8 cellular contexts compared by ENCODE assay signal in genomic region chr11:9137293-9138132, GRCh38. TPM values are rescaled to one million over a fixed set of nuclear protein-coding genes. Genes with fewer than 3 reads are reported as not detected.
DNase-seq lines count a peak whose midpoint lies in the region; ATAC-seq and TF ChIP-seq lines count a peak whose summit lies in the region.

No MANE protein-coding gene starts in this region.

- TF ChIP-seq CTCF in AG04449 (IDR thresholded peaks at IDR 0.05; ENCODE audit: insufficient read depth, low read length, missing control alignments) (peak; percentile 93), liver (IDR thresholded peaks at IDR 0.05; ENCODE audit: low read depth, low read length, missing input control) (peak; percentile 79)

- H3K4me3 ChIP-seq in AG04449 (ENCODE audit: low read depth, low read length): no peak overlapping the region
- H3K4me3 ChIP-seq in liver (ENCODE audit: low read depth in 1 of 3, low read length in 3 of 3): no peak overlapping the region

- no peak overlapping the region for H3K9ac ChIP-seq in liver (ENCODE audit: low read depth in 1 of 2, low read length in 2 of 2)

- ATAC-seq in GM18868 (IDR thresholded peaks at IDR 0.05; ENCODE audit: unreplicated experiment) (peak; percentile 89), HG03175 (IDR thresholded peaks at IDR 0.05; ENCODE audit: unreplicated experiment) (peak; percentile 94)

- no peaks in the 10 kb centered on the region for H3K27me3 ChIP-seq in liver (ENCODE audit: control insufficient read depth in 4 of 4, insufficient read depth in 4 of 4, low read length in 3 of 4)

- CTCF ChIA-PET in AG04449 (lab: Yijun Ruan, JAX): interaction anchor here (0.7 to 9.0 kb wide), 45 partner anchors 9 to 943 kb away, joined by 3 to 162 read pairs (median 5); partner anchors contain the start of gene TMEM9B

- POLR2A ChIA-PET in AG04449 (lab: Yijun Ruan, JAX): no interaction called here

- TF ChIP-seq RAD21 in liver (IDR thresholded peaks at IDR 0.05): peak; percentile 83 to 92

- WGBS in liver: 63% methylated on average over 10 of the region's 10 CpGs

- H3K27ac ChIP-seq in cingulate gyrus (ENCODE audit: low read depth, low read length): peak overlapping the region; percentile 25
- H3K27ac ChIP-seq in liver (ENCODE audit: low read depth in 1 of 2, low read length in 2 of 2): no peak overlapping the region

- no peak for DNase-seq in AG04449 (ENCODE audit: low read depth, low spot score)
- DNase-seq in NCI-H460 (ENCODE audit: extremely low read depth, low read depth): peak; percentile 48
- DNase-seq in activated CD4-positive, alpha-beta T cell treated with anti-CD3 and anti-CD28 coated beads for 48 hours: peak; percentile 83
- DNase-seq in stimulated activated CD4-positive, alpha-beta T cell treated with anti-CD3 and anti-CD28 coated beads, TNF-alpha, amount 100 ng/mL, for 48 hours (ENCODE audit: low read depth in 3 of 3): peak; percentile 46 to 61 (median 56)

- peaks cover 2 to 20% (median 10%) of the 10 kb centered on the region in 4 donors for H3K36me3 ChIP-seq in liver (ENCODE audit: control insufficient read depth in 4 of 4, insufficient read depth in 3 of 4, low read depth in 1 of 4, low read length in 3 of 4)

- H3K9me3 ChIP-seq in liver (ENCODE audit: control insufficient read depth in 4 of 4, low read length in 3 of 4): no peaks in the 10 kb centered on the region

- peaks cover 0 to 23% (median 13%) of the 10 kb centered on the region in 4 donors for H3K4me1 ChIP-seq in liver (ENCODE audit: control insufficient read depth in 4 of 4, insufficient read depth in 4 of 4, low read length in 3 of 4)

TF ChIP-seq in liver, 16 proteins besides CTCF, POLR2A, EP300 and RAD21:
- TF ChIP-seq FOXA2 (IDR thresholded peaks at IDR 0.05) (no peak), SP1 (IDR thresholded peaks at IDR 0.05) (no peak), YY1 (IDR thresholded peaks at IDR 0.05) (no peak), REST (IDR thresholded peaks at IDR 0.05) (no peak), GABPA (IDR thresholded peaks at IDR 0.05 in 1 of 2, conservative IDR thresholded peaks at IDR 0.05 in 1 of 2) (no peak), ATF3 (IDR thresholded peaks at IDR 0.05) (no peak), HNF4A (conservative IDR thresholded peaks at IDR 0.05) (no peak), TAF1 (conservative IDR thresholded peaks at IDR 0.05) (no peak), ZBTB33 (IDR thresholded peaks at IDR 0.05) (no peak), NR2F2 (IDR thresholded peaks at IDR 0.05) (no peak), RXRA (IDR thresholded peaks at IDR 0.05) (no peak), EGR1 (IDR thresholded peaks at IDR 0.05; ENCODE audit: low read depth in 2 of 2) (no peak), MAX (IDR thresholded peaks at IDR 0.05) (no peak), JUND (IDR thresholded peaks at IDR 0.05) (no peak), FOXA1 (IDR thresholded peaks at IDR 0.05) (no peak), HNF4G (IDR thresholded peaks at IDR 0.05) (no peak)

RNA-seq across cellular contexts. Expression of gene SCUBE2, which starts 46.1 kb away (rescaled TPM):
- total RNA-seq in NCI-H460 (2014; rRNA removed; shearing (Covaris generic)): not detected in 2 replicates
- polyA plus RNA-seq in NCI-H460 (2014; cell fraction: nucleus; rRNA removed): 0.02 and 0.15 TPM in 2 replicates
- 1 to 10 TPM in 1 of 2 donors, under 1 TPM in 1; 0.14 to 1.4 TPM for total RNA-seq in liver
- under 1 TPM in 1 of 2 donors, not detected in 1; 0.42 TPM for polyA plus RNA-seq in liver
